26 cellular contexts compared by ENCODE assay signal in genomic region chr10:6813876-6814275, GRCh38.
"Had no signal": no experiment of that assay in that cellular context is flagged by ENCODE, and none has a peak within 500 bp of the region (broad histone marks: within the 10 kb centered on the region; RNA-seq: fewer than 3 reads in every experiment).

No MANE protein-coding gene starts in this region.

- DNase-seq: effector memory CD8-positive, alpha-beta T cell; foreskin keratinocyte; glutamatergic neuron; heart right ventricle; hippocampal formation; kidney glomerular epithelial cell; natural killer cell; right cardiac atrium; sigmoid colon; stimulated activated CD4-positive, alpha-beta T cell treated with anti-CD3 and anti-CD28 coated beads, Interleukin-2, amount 100 ng/mL, for 24 hours; stimulated activated CD4-positive, alpha-beta T cell treated with anti-CD3 and anti-CD28 coated beads, Interleukin-4, amount 100 ng/mL, for 24 hours; stimulated activated naive CD4-positive, alpha-beta T cell treated with Interleukin-2 at 50 U/mL for 16 hours; stomach; substantia nigra; testis; tibial artery had no signal

- H3K9me3 Mint-ChIP-seq: effector memory CD8-positive, alpha-beta T cell; natural killer cell; stimulated activated effector memory CD8-positive, alpha-beta T cell treated with anti-CD3 and anti-CD28 coated beads, Interleukin-12 subunit alpha, Interleukin-12 subunit beta, amount 100 ng/mL, for 72 hours; type B pancreatic cell had no signal

- ATAC-seq: effector memory CD8-positive, alpha-beta T cell; foreskin keratinocyte; heart right ventricle; left lobe of liver; natural killer cell; right cardiac atrium; stimulated activated effector memory CD8-positive, alpha-beta T cell treated with anti-CD3 and anti-CD28 coated beads, Interleukin-12 subunit alpha, Interleukin-12 subunit beta, amount 100 ng/mL, for 72 hours had no signal

- H3K27ac Mint-ChIP-seq: effector memory CD8-positive, alpha-beta T cell; memory B cell; natural killer cell; stimulated activated effector memory CD8-positive, alpha-beta T cell treated with anti-CD3 and anti-CD28 coated beads, Interleukin-12 subunit alpha, Interleukin-12 subunit beta, amount 100 ng/mL, for 72 hours; type B pancreatic cell had no signal

- H3K9me3 ChIP-seq: heart right ventricle, prostate gland, sigmoid colon, stomach, testis, tibial artery had no signal

- H3K4me1 ChIP-seq: foreskin keratinocyte, heart right ventricle, prostate gland, sigmoid colon, stomach, testis, tibial artery had no signal

- H3K4me3 Mint-ChIP-seq: effector memory CD8-positive, alpha-beta T cell; memory B cell; natural killer cell; neural crest cell; stimulated activated effector memory CD8-positive, alpha-beta T cell treated with anti-CD3 and anti-CD28 coated beads, Interleukin-12 subunit alpha, Interleukin-12 subunit beta, amount 100 ng/mL, for 72 hours; type B pancreatic cell had no signal

- FAIRE-seq: endometrium, islet of Langerhans had no signal

- H3K27me3 ChIP-seq: foreskin keratinocyte, sigmoid colon, testis, tibial artery had no signal

- H3K36me3 ChIP-seq: heart right ventricle, prostate gland, sigmoid colon, stomach, tibial artery had no signal

- H3K36me3 Mint-ChIP-seq: memory B cell; natural killer cell; stimulated activated effector memory CD8-positive, alpha-beta T cell treated with anti-CD3 and anti-CD28 coated beads, Interleukin-12 subunit alpha, Interleukin-12 subunit beta, amount 100 ng/mL, for 72 hours; type B pancreatic cell had no signal

- H3K4me1 Mint-ChIP-seq: memory B cell; natural killer cell; neural crest cell; stimulated activated effector memory CD8-positive, alpha-beta T cell treated with anti-CD3 and anti-CD28 coated beads, Interleukin-12 subunit alpha, Interleukin-12 subunit beta, amount 100 ng/mL, for 72 hours had no signal

- H3K4me3 ChIP-seq: coronary artery, heart right ventricle, lung, prostate gland, sigmoid colon, stomach, testis, tibial artery had no signal

- H3K27ac ChIP-seq: coronary artery, foreskin keratinocyte, heart right ventricle, prostate gland, sigmoid colon, stomach, testis, tibial artery had no signal
